ENCODE assay signal across 1 cellular context in the genomic region with DNA sequence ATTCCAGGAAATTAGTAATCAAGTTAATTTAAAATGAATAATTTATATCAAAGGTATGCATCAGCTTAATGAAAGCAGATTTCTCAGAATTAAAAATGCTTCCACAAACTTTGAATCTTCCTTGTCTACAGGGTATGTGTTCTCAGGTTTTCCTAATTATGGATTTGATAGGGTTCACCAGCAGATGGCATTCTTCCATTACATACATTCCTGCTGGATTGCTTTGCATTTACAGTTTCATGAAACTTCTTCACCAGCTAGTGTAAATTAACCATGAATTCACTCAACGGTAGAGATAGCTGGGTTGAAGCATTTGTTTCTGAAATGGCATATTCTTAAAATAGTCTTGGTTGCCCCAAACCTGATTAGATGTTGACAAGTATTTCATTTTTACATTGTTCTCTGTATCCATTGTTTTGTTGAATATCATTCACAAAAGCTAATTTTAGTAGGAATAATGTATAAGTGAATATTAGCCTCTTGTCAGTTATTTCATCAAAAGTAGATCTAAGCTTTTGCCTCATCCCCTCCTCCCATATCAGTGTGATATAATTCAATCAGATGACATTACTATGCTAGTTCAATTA.
TF ChIP-seq lines count a peak whose summit lies in the region.

No MANE protein-coding gene starts in this region.

TF ChIP-seq in HCT116, 20 proteins besides CTCF, POLR2A, EP300 and RAD21 (continued from another document):
- TF ChIP-seq, protein P1, sequence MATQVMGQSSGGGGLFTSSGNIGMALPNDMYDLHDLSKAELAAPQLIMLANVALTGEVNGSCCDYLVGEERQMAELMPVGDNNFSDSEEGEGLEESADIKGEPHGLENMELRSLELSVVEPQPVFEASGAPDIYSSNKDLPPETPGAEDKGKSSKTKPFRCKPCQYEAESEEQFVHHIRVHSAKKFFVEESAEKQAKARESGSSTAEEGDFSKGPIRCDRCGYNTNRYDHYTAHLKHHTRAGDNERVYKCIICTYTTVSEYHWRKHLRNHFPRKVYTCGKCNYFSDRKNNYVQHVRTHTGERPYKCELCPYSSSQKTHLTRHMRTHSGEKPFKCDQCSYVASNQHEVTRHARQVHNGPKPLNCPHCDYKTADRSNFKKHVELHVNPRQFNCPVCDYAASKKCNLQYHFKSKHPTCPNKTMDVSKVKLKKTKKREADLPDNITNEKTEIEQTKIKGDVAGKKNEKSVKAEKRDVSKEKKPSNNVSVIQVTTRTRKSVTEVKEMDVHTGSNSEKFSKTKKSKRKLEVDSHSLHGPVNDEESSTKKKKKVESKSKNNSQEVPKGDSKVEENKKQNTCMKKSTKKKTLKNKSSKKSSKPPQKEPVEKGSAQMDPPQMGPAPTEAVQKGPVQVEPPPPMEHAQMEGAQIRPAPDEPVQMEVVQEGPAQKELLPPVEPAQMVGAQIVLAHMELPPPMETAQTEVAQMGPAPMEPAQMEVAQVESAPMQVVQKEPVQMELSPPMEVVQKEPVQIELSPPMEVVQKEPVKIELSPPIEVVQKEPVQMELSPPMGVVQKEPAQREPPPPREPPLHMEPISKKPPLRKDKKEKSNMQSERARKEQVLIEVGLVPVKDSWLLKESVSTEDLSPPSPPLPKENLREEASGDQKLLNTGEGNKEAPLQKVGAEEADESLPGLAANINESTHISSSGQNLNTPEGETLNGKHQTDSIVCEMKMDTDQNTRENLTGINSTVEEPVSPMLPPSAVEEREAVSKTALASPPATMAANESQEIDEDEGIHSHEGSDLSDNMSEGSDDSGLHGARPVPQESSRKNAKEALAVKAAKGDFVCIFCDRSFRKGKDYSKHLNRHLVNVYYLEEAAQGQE (IDR thresholded peaks at IDR 0.05; ENCODE audit: low read depth), result no peak
- no peak for TF ChIP-seq CBX3 (IDR thresholded peaks at IDR 0.05; ENCODE audit: low read depth)
- no peak for TF ChIP-seq EZH2 (IDR thresholded peaks at IDR 0.05)
- no peak for TF ChIP-seq SP1 (IDR thresholded peaks at IDR 0.05; ENCODE audit: low read depth)
- TF ChIP-seq ZFX (IDR thresholded peaks at IDR 0.05), result no peak
- TF ChIP-seq YY1 (IDR thresholded peaks at IDR 0.05; ENCODE audit: extremely low read depth, insufficient replicate concordance, low read depth, low read length), result no peak
- TF ChIP-seq CEBPB (IDR thresholded peaks at IDR 0.05; ENCODE audit: low read depth), result no peak
- no peak for TF ChIP-seq ELF1 (IDR thresholded peaks at IDR 0.05; ENCODE audit: borderline replicate concordance, low read depth)
- TF ChIP-seq POLR2AphosphoS5 (IDR thresholded peaks at IDR 0.05; ENCODE audit: low read depth, low read length), result no peak
- no peak for TF ChIP-seq EZH2phosphoT487 (IDR thresholded peaks at IDR 0.05; ENCODE audit: borderline replicate concordance)
- no peak for TF ChIP-seq ZNF274 (IDR thresholded peaks at IDR 0.05; ENCODE audit: low read depth, low read length)
- no peak for TF ChIP-seq FOSL1 (IDR thresholded peaks at IDR 0.05; ENCODE audit: low read depth)
